In the genomic region with DNA sequence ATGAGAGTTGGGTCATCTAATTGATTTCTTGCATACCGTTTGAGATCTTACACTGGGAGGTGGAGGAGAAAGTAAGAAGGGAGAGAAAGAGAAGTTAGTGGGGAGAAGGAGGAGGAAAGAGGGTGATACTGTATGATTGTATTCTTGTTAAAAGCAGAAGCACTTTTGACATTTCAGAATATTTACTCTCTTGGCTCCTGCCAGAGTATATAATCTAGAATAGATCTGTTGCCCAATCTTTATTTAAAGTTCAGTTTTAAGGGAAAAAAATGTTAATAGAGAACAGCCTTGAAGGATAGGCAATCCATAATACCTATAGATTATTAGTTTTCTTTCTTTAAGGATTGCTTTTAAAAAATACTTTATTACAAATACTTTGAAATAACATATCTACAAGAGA, we compare ENCODE assay signal across 27 cellular contexts.
"Had no signal": no experiment of that assay in that cellular context is flagged by ENCODE, and none has a peak within 500 bp of the region (broad histone marks: within the 10 kb centered on the region; RNA-seq: fewer than 3 reads in every experiment).

No MANE protein-coding gene starts in this region.

- DNase-seq: effector CD8-positive, alpha-beta T cell; endodermal cell; foreskin keratinocyte; heart left ventricle; hippocampal formation; kidney glomerular epithelial cell; left colon; left ventricle myocardium superior; lower lobe of right lung; naive thymus-derived CD8-positive, alpha-beta T cell; nephron progenitor cell; nucleus accumbens; sigmoid colon; stimulated activated CD4-positive, alpha-beta T cell treated with anti-CD3 and anti-CD28 coated beads, Interleukin-2, amount 100 ng/mL, for 24 hours; stimulated activated CD4-positive, alpha-beta T cell treated with anti-CD3 and anti-CD28 coated beads, Interleukin-4, amount 100 ng/mL, for 24 hours; stimulated activated naive CD4-positive, alpha-beta T cell treated with Interleukin-2 at 50 U/mL for 16 hours; stomach; thyroid gland; trophoblast cell had no signal

- H3K4me1 Mint-ChIP-seq: nephron progenitor cell had no signal

- H3K4me3 ChIP-seq: esophagus muscularis mucosa, gastroesophageal sphincter, heart left ventricle, lower lobe of right lung, prostate gland, right atrium auricular region, sigmoid colon, stomach, thyroid gland, vagina had no signal

- H3K36me3 ChIP-seq: esophagus muscularis mucosa, heart left ventricle, lower lobe of right lung, prostate gland, right atrium auricular region, sigmoid colon, stomach, thyroid gland, vagina had no signal

- H3K4me3 Mint-ChIP-seq: dendritic cell treated with granulocyte-macrophage colony-stimulating factor and Interleukin-4, amounts not matched to agents 40 ng/mL and 50 ng/mL, for 4 days; endodermal cell; nephron progenitor cell; stimulated activated effector memory CD8-positive, alpha-beta T cell treated with anti-CD3 and anti-CD28 coated beads, Interleukin-12 subunit alpha, Interleukin-12 subunit beta, amount 100 ng/mL, for 72 hours had no signal

- H3K27ac ChIP-seq: esophagus muscularis mucosa, foreskin keratinocyte, gastroesophageal sphincter, heart left ventricle, lower lobe of right lung, prostate gland, right atrium auricular region, sigmoid colon, stomach, thyroid gland, vagina had no signal

- FAIRE-seq: endothelial cell of umbilical vein had no signal

- H3K4me1 ChIP-seq: foreskin keratinocyte had no signal

- H3K9me3 ChIP-seq: prostate gland, thyroid gland had no signal

- H3K27ac Mint-ChIP-seq: dendritic cell treated with granulocyte-macrophage colony-stimulating factor and Interleukin-4, amounts not matched to agents 40 ng/mL and 50 ng/mL, for 4 days; endodermal cell; nephron progenitor cell; stimulated activated effector memory CD8-positive, alpha-beta T cell treated with anti-CD3 and anti-CD28 coated beads, Interleukin-12 subunit alpha, Interleukin-12 subunit beta, amount 100 ng/mL, for 72 hours had no signal

- H3K27me3 Mint-ChIP-seq: dendritic cell treated with granulocyte-macrophage colony-stimulating factor and Interleukin-4, amounts not matched to agents 40 ng/mL and 50 ng/mL, for 4 days; naive thymus-derived CD8-positive, alpha-beta T cell had no signal

- H3K27me3 ChIP-seq: esophagus muscularis mucosa, foreskin keratinocyte, gastroesophageal sphincter, heart left ventricle, right atrium auricular region, sigmoid colon, stomach, thyroid gland, vagina had no signal

- ATAC-seq: foreskin keratinocyte; gastroesophageal sphincter; heart left ventricle; left colon; left ventricle myocardium superior; lower lobe of right lung; naive thymus-derived CD8-positive, alpha-beta T cell; stimulated activated effector memory CD8-positive, alpha-beta T cell treated with anti-CD3 and anti-CD28 coated beads, Interleukin-12 subunit alpha, Interleukin-12 subunit beta, amount 100 ng/mL, for 72 hours had no signal
